Comparison of ENCODE assay signal across 12 cellular contexts in the genomic region with DNA sequence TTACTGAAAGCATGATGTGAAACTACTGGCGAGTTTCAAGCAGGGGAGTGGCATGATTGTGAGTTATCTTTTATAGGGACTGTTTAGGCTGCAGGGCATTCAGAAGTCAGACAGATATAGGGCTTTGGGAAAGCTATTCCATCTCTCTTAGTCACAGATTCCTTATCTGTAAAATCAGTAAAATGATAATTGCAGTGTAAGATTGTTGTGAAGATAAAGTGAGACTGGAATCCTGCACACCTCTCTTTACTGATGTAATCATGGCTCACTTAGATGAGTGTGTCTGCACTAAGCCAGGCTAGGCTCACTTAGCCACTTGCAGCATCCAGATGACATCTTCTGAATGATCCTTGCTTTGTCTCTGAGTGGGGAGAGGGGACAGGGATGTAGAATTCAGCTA.
"Had no signal": no experiment of that assay in that cellular context is flagged by ENCODE, and none has a peak within 500 bp of the region (broad histone marks: within the 10 kb centered on the region; RNA-seq: fewer than 3 reads in every experiment).

No MANE protein-coding gene starts in this region.

- H3K9ac ChIP-seq: parathyroid adenoma had no signal

- H3K4me3 ChIP-seq: adrenal gland, colonic mucosa, gastrocnemius medialis, thyroid gland, vagina had no signal

- H3K36me3 ChIP-seq: adrenal gland, colonic mucosa, gastrocnemius medialis, thyroid gland, vagina had no signal

- H2AFZ ChIP-seq: parathyroid adenoma had no signal

- DNase-seq: activated CD4-positive, alpha-beta T cell treated with anti-CD3 and anti-CD28 coated beads, Interleukin-2, amount 10 ng/mL, durations not matched to agents 7 days and 5 days; activated CD4-positive, CD25-positive, alpha-beta regulatory T cell; activated naive CD4-positive, alpha-beta T cell treated with anti-CD3 and anti-CD28 coated beads, Interleukin-2, amount 50 U/mL, for 16 hours; adrenal gland; caudate nucleus; colonic mucosa; gastrocnemius medialis; stimulated activated CD4-positive, alpha-beta T cell treated with anti-CD3 and anti-CD28 coated beads, Interleukin-15, amount 100 ng/mL, for 24 hours; stimulated activated CD4-positive, alpha-beta T cell treated with anti-CD3 and anti-CD28 coated beads, Interleukin-4, amount 100 ng/mL, for 4 hours; thyroid gland had no signal

- H3K27me3 ChIP-seq: colonic mucosa, gastrocnemius medialis, thyroid gland, vagina had no signal

- ATAC-seq: gastrocnemius medialis had no signal

- H3K27ac ChIP-seq: adrenal gland, colonic mucosa, gastrocnemius medialis, parathyroid adenoma, thyroid gland, vagina had no signal

- H3K4me1 ChIP-seq: adrenal gland, colonic mucosa, gastrocnemius medialis, parathyroid adenoma, thyroid gland, vagina had no signal

- H3K9me3 ChIP-seq: adrenal gland, colonic mucosa, gastrocnemius medialis, thyroid gland, vagina had no signal
